In the genomic region with DNA sequence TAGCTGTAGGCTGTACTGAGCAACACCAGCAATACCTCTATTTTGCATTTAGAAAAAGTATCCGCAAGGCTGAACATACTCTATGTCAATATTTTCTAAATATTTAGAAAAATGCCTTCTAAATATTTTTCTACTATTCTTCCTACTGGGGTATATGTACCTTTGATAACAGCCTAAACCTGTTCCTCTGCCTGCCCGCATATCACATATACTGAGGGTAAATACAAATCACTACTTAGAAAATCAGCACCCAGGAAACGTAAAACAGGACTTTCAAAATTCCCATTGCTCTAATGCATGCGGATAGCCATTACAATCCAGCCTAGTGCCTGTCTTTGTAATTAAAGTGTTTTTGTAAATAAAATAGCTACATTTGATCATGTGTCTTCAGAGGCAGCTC, we compare ENCODE assay signal across 37 cellular contexts. TPM values are rescaled to one million over a fixed set of nuclear protein-coding genes. Genes with fewer than 3 reads are reported as not detected.
"Had no signal": no experiment of that assay in that cellular context is flagged by ENCODE, and none has a peak within 500 bp of the region (broad histone marks: within the 10 kb centered on the region; RNA-seq: fewer than 3 reads in every experiment).

No MANE protein-coding gene starts in this region.

- H3K27me3 ChIP-seq: MG63 had no signal

- H3K4me2 ChIP-seq: KMS-11 had no signal

- H3K9ac ChIP-seq: KMS-11 had no signal

- H3K27ac ChIP-seq: KMS-11 had no signal

- H3K36me3 ChIP-seq: MG63 had no signal

- DNase-seq: Karpas-422, Kasumi-1, KBM-7, KG1, MG63, MM.1S, MV-4-11, NCI-H1048, NCI-H1092, NCI-H1092 treated with DMSO at 0.1 percent for 48 hours, NCI-H1105, NCI-H1105 treated with DMSO at 0.1 percent for 48 hours, NCI-H1417, NCI-H1417 treated with DMSO at 0.1 percent for 48 hours, NCI-H1436, NCI-H1436 treated with DMSO at 0.1 percent for 48 hours, NCI-H146, NCI-H1694, NCI-H1694 treated with DMSO at 0.1 percent for 48 hours, NCI-H187, NCI-H187 treated with DMSO at 0.1 percent for 48 hours, NCI-H2029, NCI-H2029 treated with DMSO at 0.1 percent for 48 hours, NCI-H2081, NCI-H2081 treated with DMSO at 0.1 percent for 48 hours, NCI-H2107, NCI-H2171, NCI-H2171 treated with DMSO at 0.1 percent for 48 hours, NCI-H2227 treated with DMSO at 0.1 percent for 48 hours, NCI-H226, NCI-H345, NCI-H446, NCI-H446 treated with DMSO at 0.1 percent for 48 hours, NCI-H510A, NCI-H510A treated with DMSO at 0.1 percent for 48 hours had no signal

- H3K4me3 ChIP-seq: MG63 had no signal

- H3K9me3 ChIP-seq: MG63 had no signal

RNA-seq across cellular contexts. Expression of a gene that starts 56.1 kb away (rescaled TPM):
- total RNA-seq: MCF 10A had no signal
